1 cellular context compared by ENCODE assay signal in the genomic region with DNA sequence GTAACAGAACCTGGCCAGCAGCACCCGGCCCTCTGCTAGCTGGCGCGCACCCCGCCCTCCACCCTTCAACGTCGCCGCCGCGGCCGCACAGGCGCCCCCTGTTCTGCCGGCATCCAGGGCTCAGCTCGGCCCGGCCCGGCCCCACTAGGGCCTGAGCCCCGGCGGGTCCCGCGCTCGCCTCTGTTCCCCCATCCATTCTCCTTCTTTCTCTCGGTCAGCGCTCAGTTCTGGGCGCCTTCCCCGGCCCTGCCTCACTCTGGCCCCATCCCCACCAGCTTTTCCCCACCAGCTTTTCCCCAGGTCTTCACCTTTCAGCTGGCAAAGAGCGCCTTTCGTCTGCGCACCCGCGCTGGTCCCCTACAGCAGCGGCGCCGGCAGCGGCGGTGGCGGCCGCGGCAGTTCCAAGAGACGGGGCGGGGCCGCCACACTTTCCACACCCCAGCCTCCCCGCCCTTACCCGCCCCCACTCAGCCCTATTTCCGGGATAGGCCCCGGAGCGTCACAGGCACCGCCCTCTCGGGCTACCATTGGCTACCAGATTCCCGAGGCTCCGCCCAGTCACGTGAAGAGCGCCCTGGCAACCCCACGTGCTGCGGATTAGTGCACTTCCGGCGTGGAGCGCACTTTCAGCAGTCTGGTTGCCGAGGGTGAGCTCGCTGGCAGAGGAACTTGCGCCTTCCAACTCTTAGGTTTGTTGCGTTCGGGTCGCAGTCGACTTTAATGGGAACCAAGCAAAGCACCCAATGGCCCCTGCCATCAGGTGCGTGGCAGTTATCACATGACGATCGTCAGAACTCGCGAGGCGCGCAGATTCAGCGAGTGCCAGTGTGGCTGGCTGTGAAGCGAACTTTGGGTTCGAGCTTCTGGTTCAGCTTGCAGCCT.
A peak's percentile ranks its signal among the peaks of the same experiment; 100 is the strongest.
TF ChIP-seq lines count a peak whose summit lies in the region.

A gene (minus strand): TSS at position 403 of the 882 bp plus-strand sequence. CDS start 831 bp downstream, outside the sequence.

TF ChIP-seq in HepG2, 621 proteins besides CTCF, POLR2A, EP300 and RAD21 (continued from another document and continues in another):
- TF ChIP-seq, protein P1, sequence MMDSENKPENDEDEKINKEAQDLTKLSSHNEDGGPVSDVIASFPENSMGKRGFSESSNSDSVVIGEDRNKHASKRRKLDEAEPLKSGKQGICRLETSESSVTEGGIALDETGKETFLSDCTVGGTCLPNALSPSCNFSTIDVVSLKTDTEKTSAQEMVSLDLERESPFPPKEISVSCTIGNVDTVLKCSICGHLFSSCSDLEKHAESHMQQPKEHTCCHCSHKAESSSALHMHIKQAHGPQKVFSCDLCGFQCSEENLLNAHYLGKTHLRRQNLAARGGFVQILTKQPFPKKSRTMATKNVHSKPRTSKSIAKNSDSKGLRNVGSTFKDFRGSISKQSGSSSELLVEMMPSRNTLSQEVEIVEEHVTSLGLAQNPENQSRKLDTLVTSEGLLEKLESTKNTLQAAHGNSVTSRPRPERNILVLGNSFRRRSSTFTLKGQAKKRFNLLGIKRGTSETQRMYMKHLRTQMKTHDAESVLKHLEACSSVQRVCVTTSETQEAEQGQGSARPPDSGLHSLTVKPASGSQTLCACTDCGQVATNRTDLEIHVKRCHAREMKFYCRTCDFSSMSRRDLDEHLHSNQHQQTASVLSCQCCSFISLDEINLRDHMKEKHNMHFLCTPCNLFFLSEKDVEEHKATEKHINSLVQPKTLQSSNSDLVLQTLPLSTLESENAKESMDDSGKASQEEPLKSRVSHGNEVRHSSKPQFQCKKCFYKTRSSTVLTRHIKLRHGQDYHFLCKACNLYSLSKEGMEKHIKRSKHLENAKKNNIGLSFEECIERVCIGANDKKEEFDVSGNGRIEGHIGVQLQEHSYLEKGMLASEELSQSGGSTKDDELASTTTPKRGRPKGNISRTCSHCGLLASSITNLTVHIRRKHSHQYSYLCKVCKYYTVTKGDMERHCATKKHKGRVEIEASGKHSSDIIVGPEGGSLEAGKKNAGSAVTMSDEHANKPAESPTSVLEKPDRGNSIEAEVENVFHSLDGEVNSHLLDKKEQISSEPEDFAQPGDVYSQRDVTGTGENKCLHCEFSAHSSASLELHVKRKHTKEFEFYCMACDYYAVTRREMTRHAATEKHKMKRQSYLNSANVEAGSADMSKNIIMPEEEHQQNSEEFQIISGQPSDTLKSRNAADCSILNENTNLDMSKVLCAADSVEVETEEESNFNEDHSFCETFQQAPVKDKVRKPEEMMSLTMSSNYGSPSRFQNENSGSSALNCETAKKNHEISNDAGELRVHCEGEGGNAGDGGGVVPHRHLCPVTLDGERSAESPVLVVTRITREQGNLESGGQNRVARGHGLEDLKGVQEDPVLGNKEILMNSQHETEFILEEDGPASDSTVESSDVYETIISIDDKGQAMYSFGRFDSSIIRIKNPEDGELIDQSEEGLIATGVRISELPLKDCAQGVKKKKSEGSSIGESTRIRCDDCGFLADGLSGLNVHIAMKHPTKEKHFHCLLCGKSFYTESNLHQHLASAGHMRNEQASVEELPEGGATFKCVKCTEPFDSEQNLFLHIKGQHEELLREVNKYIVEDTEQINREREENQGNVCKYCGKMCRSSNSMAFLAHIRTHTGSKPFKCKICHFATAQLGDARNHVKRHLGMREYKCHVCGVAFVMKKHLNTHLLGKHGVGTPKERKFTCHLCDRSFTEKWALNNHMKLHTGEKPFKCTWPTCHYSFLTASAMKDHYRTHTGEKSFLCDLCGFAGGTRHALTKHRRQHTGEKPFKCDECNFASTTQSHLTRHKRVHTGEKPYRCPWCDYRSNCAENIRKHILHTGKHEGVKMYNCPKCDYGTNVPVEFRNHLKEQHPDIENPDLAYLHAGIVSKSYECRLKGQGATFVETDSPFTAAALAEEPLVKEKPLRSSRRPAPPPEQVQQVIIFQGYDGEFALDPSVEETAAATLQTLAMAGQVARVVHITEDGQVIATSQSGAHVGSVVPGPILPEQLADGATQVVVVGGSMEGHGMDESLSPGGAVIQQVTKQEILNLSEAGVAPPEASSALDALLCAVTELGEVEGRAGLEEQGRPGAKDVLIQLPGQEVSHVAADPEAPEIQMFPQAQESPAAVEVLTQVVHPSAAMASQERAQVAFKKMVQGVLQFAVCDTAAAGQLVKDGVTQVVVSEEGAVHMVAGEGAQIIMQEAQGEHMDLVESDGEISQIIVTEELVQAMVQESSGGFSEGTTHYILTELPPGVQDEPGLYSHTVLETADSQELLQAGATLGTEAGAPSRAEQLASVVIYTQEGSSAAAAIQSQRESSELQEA (CRISPR knock-in tag; IDR thresholded peaks at IDR 0.05; ENCODE audit: not compliant biosample characterization): no peak
- no peak for TF ChIP-seq NONO (IDR thresholded peaks at IDR 0.05)
- no peak for TF ChIP-seq NONO (CRISPR knock-in tag; conservative IDR thresholded peaks at IDR 0.05)
- TF ChIP-seq, protein P2, sequence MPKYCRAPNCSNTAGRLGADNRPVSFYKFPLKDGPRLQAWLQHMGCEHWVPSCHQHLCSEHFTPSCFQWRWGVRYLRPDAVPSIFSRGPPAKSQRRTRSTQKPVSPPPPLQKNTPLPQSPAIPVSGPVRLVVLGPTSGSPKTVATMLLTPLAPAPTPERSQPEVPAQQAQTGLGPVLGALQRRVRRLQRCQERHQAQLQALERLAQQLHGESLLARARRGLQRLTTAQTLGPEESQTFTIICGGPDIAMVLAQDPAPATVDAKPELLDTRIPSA (CRISPR knock-in tag; IDR thresholded peaks at IDR 0.05; ENCODE audit: borderline replicate concordance): no peak
- peak; percentile 8; the same call in 1 of the 2 replicates for TF ChIP-seq FOXA3 (CRISPR knock-in tag; IDR thresholded peaks at IDR 0.05)
- TF ChIP-seq ZNF136 (CRISPR knock-in tag; IDR thresholded peaks at IDR 0.05; ENCODE audit: low read depth): no peak
- TF ChIP-seq, protein P3, sequence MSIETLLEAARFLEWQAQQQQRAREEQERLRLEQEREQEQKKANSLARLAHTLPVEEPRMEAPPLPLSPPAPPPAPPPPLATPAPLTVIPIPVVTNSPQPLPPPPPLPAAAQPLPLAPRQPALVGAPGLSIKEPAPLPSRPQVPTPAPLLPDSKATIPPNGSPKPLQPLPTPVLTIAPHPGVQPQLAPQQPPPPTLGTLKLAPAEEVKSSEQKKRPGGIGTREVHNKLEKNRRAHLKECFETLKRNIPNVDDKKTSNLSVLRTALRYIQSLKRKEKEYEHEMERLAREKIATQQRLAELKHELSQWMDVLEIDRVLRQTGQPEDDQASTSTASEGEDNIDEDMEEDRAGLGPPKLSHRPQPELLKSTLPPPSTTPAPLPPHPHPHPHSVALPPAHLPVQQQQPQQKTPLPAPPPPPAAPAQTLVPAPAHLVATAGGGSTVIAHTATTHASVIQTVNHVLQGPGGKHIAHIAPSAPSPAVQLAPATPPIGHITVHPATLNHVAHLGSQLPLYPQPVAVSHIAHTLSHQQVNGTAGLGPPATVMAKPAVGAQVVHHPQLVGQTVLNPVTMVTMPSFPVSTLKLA (IDR thresholded peaks at IDR 0.05): peak; percentile 49
- TF ChIP-seq, protein P4, sequence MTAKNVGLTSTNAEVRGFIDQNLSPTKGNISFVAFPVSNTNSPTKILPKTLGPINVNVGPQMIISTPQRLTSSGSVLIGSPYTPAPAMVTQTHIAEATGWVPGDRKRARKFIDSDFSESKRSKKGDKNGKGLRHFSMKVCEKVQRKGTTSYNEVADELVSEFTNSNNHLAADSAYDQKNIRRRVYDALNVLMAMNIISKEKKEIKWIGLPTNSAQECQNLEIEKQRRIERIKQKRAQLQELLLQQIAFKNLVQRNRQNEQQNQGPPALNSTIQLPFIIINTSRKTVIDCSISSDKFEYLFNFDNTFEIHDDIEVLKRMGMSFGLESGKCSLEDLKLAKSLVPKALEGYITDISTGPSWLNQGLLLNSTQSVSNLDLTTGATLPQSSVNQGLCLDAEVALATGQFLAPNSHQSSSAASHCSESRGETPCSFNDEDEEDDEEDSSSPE (CRISPR knock-in tag; IDR thresholded peaks at IDR 0.05): peak; percentile 77
- TF ChIP-seq KLF16 (CRISPR knock-in tag; IDR thresholded peaks at IDR 0.05): peak in 1 of 2 experiments; percentile 79; a peak in 2 of 4 replicates
- TF ChIP-seq ZIK1 (CRISPR knock-in tag; IDR thresholded peaks at IDR 0.05; ENCODE audit: borderline replicate concordance, low read depth): no peak
- TF ChIP-seq ZNF260 (CRISPR knock-in tag; IDR thresholded peaks at IDR 0.05; ENCODE audit: borderline replicate concordance, low read depth): no peak
- TF ChIP-seq, protein P5, sequence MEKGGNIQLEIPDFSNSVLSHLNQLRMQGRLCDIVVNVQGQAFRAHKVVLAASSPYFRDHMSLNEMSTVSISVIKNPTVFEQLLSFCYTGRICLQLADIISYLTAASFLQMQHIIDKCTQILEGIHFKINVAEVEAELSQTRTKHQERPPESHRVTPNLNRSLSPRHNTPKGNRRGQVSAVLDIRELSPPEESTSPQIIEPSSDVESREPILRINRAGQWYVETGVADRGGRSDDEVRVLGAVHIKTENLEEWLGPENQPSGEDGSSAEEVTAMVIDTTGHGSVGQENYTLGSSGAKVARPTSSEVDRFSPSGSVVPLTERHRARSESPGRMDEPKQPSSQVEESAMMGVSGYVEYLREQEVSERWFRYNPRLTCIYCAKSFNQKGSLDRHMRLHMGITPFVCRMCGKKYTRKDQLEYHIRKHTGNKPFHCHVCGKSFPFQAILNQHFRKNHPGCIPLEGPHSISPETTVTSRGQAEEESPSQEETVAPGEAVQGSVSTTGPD (CRISPR knock-in tag; IDR thresholded peaks at IDR 0.05): 0 out of 2 replicates have a peak, but pooled peaks have one; percentile 21
- TF ChIP-seq SAP130 (CRISPR knock-in tag; IDR thresholded peaks at IDR 0.05; ENCODE audit: low read depth): peak; percentile 77
- peak; percentile 99 for TF ChIP-seq ARNTL (CRISPR knock-in tag; IDR thresholded peaks at IDR 0.05)
- TF ChIP-seq, protein P6, sequence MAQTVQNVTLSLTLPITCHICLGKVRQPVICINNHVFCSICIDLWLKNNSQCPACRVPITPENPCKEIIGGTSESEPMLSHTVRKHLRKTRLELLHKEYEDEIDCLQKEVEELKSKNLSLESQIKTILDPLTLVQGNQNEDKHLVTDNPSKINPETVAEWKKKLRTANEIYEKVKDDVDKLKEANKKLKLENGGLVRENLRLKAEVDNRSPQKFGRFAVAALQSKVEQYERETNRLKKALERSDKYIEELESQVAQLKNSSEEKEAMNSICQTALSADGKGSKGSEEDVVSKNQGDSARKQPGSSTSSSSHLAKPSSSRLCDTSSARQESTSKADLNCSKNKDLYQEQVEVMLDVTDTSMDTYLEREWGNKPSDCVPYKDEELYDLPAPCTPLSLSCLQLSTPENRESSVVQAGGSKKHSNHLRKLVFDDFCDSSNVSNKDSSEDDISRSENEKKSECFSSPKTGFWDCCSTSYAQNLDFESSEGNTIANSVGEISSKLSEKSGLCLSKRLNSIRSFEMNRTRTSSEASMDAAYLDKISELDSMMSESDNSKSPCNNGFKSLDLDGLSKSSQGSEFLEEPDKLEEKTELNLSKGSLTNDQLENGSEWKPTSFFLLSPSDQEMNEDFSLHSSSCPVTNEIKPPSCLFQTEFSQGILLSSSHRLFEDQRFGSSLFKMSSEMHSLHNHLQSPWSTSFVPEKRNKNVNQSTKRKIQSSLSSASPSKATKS (CRISPR knock-in tag; IDR thresholded peaks at IDR 0.05): no peak
- peak; percentile 66 for TF ChIP-seq DR1 (CRISPR knock-in tag; IDR thresholded peaks at IDR 0.05)
- no peak for TF ChIP-seq SRSF1 (optimal IDR thresholded peaks at IDR 0.05; ENCODE audit: low read depth, low read length)
- TF ChIP-seq MAFG (CRISPR knock-in tag; IDR thresholded peaks at IDR 0.05): no peak
- TF ChIP-seq, protein P7, sequence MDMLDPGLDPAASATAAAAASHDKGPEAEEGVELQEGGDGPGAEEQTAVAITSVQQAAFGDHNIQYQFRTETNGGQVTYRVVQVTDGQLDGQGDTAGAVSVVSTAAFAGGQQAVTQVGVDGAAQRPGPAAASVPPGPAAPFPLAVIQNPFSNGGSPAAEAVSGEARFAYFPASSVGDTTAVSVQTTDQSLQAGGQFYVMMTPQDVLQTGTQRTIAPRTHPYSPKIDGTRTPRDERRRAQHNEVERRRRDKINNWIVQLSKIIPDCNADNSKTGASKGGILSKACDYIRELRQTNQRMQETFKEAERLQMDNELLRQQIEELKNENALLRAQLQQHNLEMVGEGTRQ (IDR thresholded peaks at IDR 0.05; ENCODE audit: low read depth, low read length): peak; percentile 97
- TF ChIP-seq, protein P7 (CRISPR knock-in tag; IDR thresholded peaks at IDR 0.05; ENCODE audit: borderline replicate concordance): peak; percentile 95
- TF ChIP-seq, protein P8, sequence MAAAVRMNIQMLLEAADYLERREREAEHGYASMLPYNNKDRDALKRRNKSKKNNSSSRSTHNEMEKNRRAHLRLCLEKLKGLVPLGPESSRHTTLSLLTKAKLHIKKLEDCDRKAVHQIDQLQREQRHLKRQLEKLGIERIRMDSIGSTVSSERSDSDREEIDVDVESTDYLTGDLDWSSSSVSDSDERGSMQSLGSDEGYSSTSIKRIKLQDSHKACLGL (CRISPR knock-in tag; IDR thresholded peaks at IDR 0.05): peak; percentile 63; the same call in 1 of the 2 replicates
- TF ChIP-seq ZNF121 (CRISPR knock-in tag; IDR thresholded peaks at IDR 0.05): no peak
- TF ChIP-seq HDAC1 (CRISPR knock-in tag; IDR thresholded peaks at IDR 0.05): peak; percentile 51
- TF ChIP-seq TEAD3 (CRISPR knock-in tag; optimal IDR thresholded peaks at IDR 0.05; ENCODE audit: borderline replicate concordance): no peak
- TF ChIP-seq, protein P9, sequence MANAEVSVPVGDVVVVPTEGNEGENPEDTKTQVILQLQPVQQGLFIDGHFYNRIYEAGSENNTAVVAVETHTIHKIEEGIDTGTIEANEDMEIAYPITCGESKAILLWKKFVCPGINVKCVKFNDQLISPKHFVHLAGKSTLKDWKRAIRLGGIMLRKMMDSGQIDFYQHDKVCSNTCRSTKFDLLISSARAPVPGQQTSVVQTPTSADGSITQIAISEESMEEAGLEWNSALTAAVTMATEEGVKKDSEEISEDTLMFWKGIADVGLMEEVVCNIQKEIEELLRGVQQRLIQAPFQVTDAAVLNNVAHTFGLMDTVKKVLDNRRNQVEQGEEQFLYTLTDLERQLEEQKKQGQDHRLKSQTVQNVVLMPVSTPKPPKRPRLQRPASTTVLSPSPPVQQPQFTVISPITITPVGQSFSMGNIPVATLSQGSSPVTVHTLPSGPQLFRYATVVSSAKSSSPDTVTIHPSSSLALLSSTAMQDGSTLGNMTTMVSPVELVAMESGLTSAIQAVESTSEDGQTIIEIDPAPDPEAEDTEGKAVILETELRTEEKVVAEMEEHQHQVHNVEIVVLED (CRISPR knock-in tag; IDR thresholded peaks at IDR 0.05; ENCODE audit: borderline replicate concordance): 0 out of 2 replicates have a peak, but pooled peaks have one; percentile 29
- TF ChIP-seq MBD4 (IDR thresholded peaks at IDR 0.05; ENCODE audit: borderline replicate concordance, low read length): no peak
- TF ChIP-seq SSRP1 (CRISPR knock-in tag; IDR thresholded peaks at IDR 0.05): no peak
- TF ChIP-seq KLF15 (CRISPR knock-in tag; IDR thresholded peaks at IDR 0.05; ENCODE audit: borderline replicate concordance): 0 out of 2 replicates have a peak, but pooled peaks have one; percentile 15
- TF ChIP-seq PHB2 (IDR thresholded peaks at IDR 0.05; ENCODE audit: partially characterized antibody): no peak
- TF ChIP-seq ZNF333 (CRISPR knock-in tag; IDR thresholded peaks at IDR 0.05; ENCODE audit: borderline replicate concordance): no peak
- TF ChIP-seq NCOA2 (CRISPR knock-in tag; IDR thresholded peaks at IDR 0.05): peak; percentile 52; the same call in 1 of the 2 replicates
- peak; percentile 76; the same call in 1 of the 2 replicates for TF ChIP-seq MYC (CRISPR knock-in tag; IDR thresholded peaks at IDR 0.05; ENCODE audit: borderline replicate concordance)
- no peak for TF ChIP-seq SOX6 (IDR thresholded peaks at IDR 0.05)
- peak; percentile 47 for TF ChIP-seq SOX6 (CRISPR knock-in tag; IDR thresholded peaks at IDR 0.05)
- TF ChIP-seq ZNF788 (CRISPR knock-in tag; IDR thresholded peaks at IDR 0.05; ENCODE audit: borderline replicate concordance): peak; percentile 71; the same call in 1 of the 2 replicates
